ENCODE assay signal across 10 cellular contexts in the genomic region with DNA sequence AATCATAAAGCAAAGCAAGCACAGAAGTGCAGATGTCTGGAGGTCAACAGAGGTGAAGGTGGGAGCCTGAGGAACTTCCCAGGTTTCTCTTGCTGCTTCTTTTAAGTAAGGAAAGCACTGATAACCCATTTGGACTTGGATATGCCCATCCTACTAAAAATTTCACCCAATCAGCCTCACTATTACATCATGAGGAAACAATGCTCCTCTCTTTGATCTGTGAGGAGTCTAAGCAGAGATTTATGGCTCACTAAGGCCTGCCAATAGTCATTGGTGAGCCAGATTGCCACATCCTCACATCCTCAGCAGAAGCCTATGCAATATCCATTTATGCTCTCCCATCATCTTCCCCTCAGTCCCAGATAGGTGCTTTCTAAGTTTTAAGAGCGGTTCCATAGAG.
DNase-seq lines count a peak whose midpoint lies in the region; FAIRE-seq and TF ChIP-seq lines count a peak whose summit lies in the region.
"Had no signal": no experiment of that assay in that cellular context is flagged by ENCODE, and none has a peak within 500 bp of the region (broad histone marks: within the 10 kb centered on the region; RNA-seq: fewer than 3 reads in every experiment).

No MANE protein-coding gene starts in this region.

- no peak for TF ChIP-seq CTCF in D721Med (IDR thresholded peaks at IDR 0.05; ENCODE audit: insufficient read depth, missing control alignments)

- DNase-seq in ELR (ENCODE audit: low read depth) (peak; percentile 67), NCI-H69 (lab: John Stamatoyannopoulos, UW) (peak; percentile 60), epidermal melanocyte (ENCODE audit: insufficient read length, low spot score) (peak; percentile 24), myocyte (ENCODE audit: low read depth) (peak; percentile 36), HEK293T (ENCODE audit: extremely low spot score) (no peak), D721Med (ENCODE audit: insufficient read length, low spot score) (no peak), OCI-M2 (lab: John Stamatoyannopoulos, UW; ENCODE audit: unreplicated experiment) (no peak)
- no peak for DNase-seq in stimulated activated CD4-positive, alpha-beta T cell treated with anti-CD3 and anti-CD28 coated beads, Interleukin-1b, Interleukin-23, amount 100 ng/mL, for 48 hours
- DNase-seq: CD4-positive, CD25-positive, alpha-beta regulatory T cell; NCI-H510A had no signal

- POLR2A ChIA-PET in HEK293T (lab: Yijun Ruan, JAX), result no interaction called here

- CTCF ChIA-PET in HEK293T (lab: Yijun Ruan, JAX), result no interaction called here

- FAIRE-seq in D721Med (lab: Jason Lieb, UNC), result no peak

TF ChIP-seq in HEK293T, 16 proteins besides CTCF, POLR2A, EP300 and RAD21:
- no peak for TF ChIP-seq SP1 (IDR thresholded peaks at IDR 0.05)
- TF ChIP-seq HDGF (IDR thresholded peaks at IDR 0.05; ENCODE audit: borderline replicate concordance), result no peak
- TF ChIP-seq SUZ12 (IDR thresholded peaks at IDR 0.05), result no peak
- no peak for TF ChIP-seq ZNF384 (IDR thresholded peaks at IDR 0.05)
- TF ChIP-seq NFRKB (IDR thresholded peaks at IDR 0.05), result no peak
- no peak for TF ChIP-seq FOXK2 (IDR thresholded peaks at IDR 0.05)
- TF ChIP-seq CTBP1 (IDR thresholded peaks at IDR 0.05; ENCODE audit: borderline replicate concordance), result no peak
- no peak for TF ChIP-seq ARNT (IDR thresholded peaks at IDR 0.05)
- no peak for TF ChIP-seq BHLHE40 (IDR thresholded peaks at IDR 0.05; ENCODE audit: borderline replicate concordance)
- TF ChIP-seq ELF4 (IDR thresholded peaks at IDR 0.05), result no peak
- no peak for TF ChIP-seq FOXA1 (IDR thresholded peaks at IDR 0.05)
- TF ChIP-seq L3MBTL2 (conservative IDR thresholded peaks at IDR 0.05), result no peak
- no peak for TF ChIP-seq LEF1 (IDR thresholded peaks at IDR 0.05; ENCODE audit: borderline replicate concordance)
- no peak for TF ChIP-seq FOXM1 (IDR thresholded peaks at IDR 0.05; ENCODE audit: borderline replicate concordance)
- no peak for TF ChIP-seq TARDBP (IDR thresholded peaks at IDR 0.05)
- TF ChIP-seq, protein P1, sequence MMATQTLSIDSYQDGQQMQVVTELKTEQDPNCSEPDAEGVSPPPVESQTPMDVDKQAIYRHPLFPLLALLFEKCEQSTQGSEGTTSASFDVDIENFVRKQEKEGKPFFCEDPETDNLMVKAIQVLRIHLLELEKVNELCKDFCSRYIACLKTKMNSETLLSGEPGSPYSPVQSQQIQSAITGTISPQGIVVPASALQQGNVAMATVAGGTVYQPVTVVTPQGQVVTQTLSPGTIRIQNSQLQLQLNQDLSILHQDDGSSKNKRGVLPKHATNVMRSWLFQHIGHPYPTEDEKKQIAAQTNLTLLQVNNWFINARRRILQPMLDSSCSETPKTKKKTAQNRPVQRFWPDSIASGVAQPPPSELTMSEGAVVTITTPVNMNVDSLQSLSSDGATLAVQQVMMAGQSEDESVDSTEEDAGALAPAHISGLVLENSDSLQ (IDR thresholded peaks at IDR 0.05), result no peak

Comparison
In these comparisons a context has a peak if more than half of its experiments do, and no peak if none do; other contexts are left out.
1. DNase-seq: peak in ELR (single experiment), NCI-H69 (single experiment), epidermal melanocyte (single experiment) and myocyte (single experiment); none in HEK293T (single experiment), stimulated activated CD4-positive, alpha-beta T cell treated with anti-CD3 and anti-CD28 coated beads, Interleukin-1b, Interleukin-23, amount 100 ng/mL, for 48 hours (single experiment), D721Med (single experiment) and OCI-M2 (single experiment).